In genomic region chr17:17041018-17041521, GRCh38 we compare ENCODE assay signal across 8 cellular contexts. TPM values are rescaled to one million over a fixed set of nuclear protein-coding genes. Genes with fewer than 3 reads are reported as not detected.
DNase-seq lines count a peak whose midpoint lies in the region; ATAC-seq and TF ChIP-seq lines count a peak whose summit lies in the region.

No MANE protein-coding gene starts in this region.

- no peak for DNase-seq in activated T-cell treated with anti-CD3 and anti-CD28 coated beads, Interleukin-2, amount 50 U/mL, for 24 hours
- DNase-seq in activated T-cell treated with anti-CD3 and anti-CD28 coated beads for 4 hours = no peak
- peak; percentile 83 for DNase-seq in RKO (ENCODE audit: low spot score)
- DNase-seq in esophagus squamous epithelium (lab: John Stamatoyannopoulos, UW) = no peak
- no peak for DNase-seq in osteocyte (ENCODE audit: extremely low spot score, unreplicated experiment)
- DNase-seq in NCI-H1930 (lab: John Stamatoyannopoulos, UW) = no peak

- H3K4me1 Mint-ChIP-seq in activated T-cell treated with anti-CD3 and anti-CD28 coated beads, Interleukin-2, amount 50 U/mL, for 24 hours (ENCODE audit: low read depth) = peaks cover 38% of the 10 kb centered on the region
- H3K4me1 Mint-ChIP-seq in osteocyte (ENCODE audit: unreplicated experiment) = peaks cover 47% of the 10 kb centered on the region

- peak overlapping the region in 1 of 4 donors; percentile 75 for H3K4me3 ChIP-seq in esophagus squamous epithelium

- H3K27ac Mint-ChIP-seq in activated T-cell treated with anti-CD3 and anti-CD28 coated beads, Interleukin-2, amount 50 U/mL, for 24 hours = no peak overlapping the region
- H3K27ac Mint-ChIP-seq in osteocyte (ENCODE audit: unreplicated experiment) = peak overlapping the region; percentile 71

- H3K36me3 ChIP-seq in esophagus squamous epithelium = no peaks in the 10 kb centered on the region

- peaks cover 20 to 68% (median 38%) of the 10 kb centered on the region in 3 donors for H3K4me1 ChIP-seq in esophagus squamous epithelium

- H3K27ac ChIP-seq in esophagus squamous epithelium = peak overlapping the region in 3 of 4 donors; percentile 77 to 93 (median 85)

- intact Hi-C loops in esophagus squamous epithelium (cut with DNase I) = no loop called here

- TF ChIP-seq CTCF in esophagus squamous epithelium (IDR thresholded peaks at IDR 0.05) = no peak
- no peak for TF ChIP-seq CTCF in osteocyte (IDR thresholded peaks at IDR 0.05)

- no peak for TF ChIP-seq POLR2A in esophagus squamous epithelium (IDR thresholded peaks at IDR 0.05)

- H3K27me3 ChIP-seq in esophagus squamous epithelium = no peaks in the 10 kb centered on the region

- ATAC-seq in HG03108 (IDR thresholded peaks at IDR 0.05; ENCODE audit: unreplicated experiment) (no peak), HG02759 (IDR thresholded peaks at IDR 0.05; ENCODE audit: unreplicated experiment) (no peak)

- WGBS in esophagus squamous epithelium, 2 donors = 51 to 52% methylated on average over 5 of the region's 5 CpGs

- H3K9me3 Mint-ChIP-seq in activated T-cell treated with anti-CD3 and anti-CD28 coated beads, Interleukin-2, amount 50 U/mL, for 24 hours = no peaks in the 10 kb centered on the region
- no peaks in the 10 kb centered on the region for H3K9me3 Mint-ChIP-seq in osteocyte (ENCODE audit: unreplicated experiment)

- H3K9me3 ChIP-seq in esophagus squamous epithelium = no peaks in the 10 kb centered on the region

- H3K4me3 Mint-ChIP-seq in activated T-cell treated with anti-CD3 and anti-CD28 coated beads, Interleukin-2, amount 50 U/mL, for 24 hours = peak overlapping the region; percentile 73
- peak overlapping the region; percentile 73 for H3K4me3 Mint-ChIP-seq in osteocyte (ENCODE audit: unreplicated experiment)

- H3K36me3 Mint-ChIP-seq in activated T-cell treated with anti-CD3 and anti-CD28 coated beads, Interleukin-2, amount 50 U/mL, for 24 hours (ENCODE audit: low read depth) = peaks cover 10% of the 10 kb centered on the region
- H3K36me3 Mint-ChIP-seq in osteocyte (ENCODE audit: unreplicated experiment) = no peaks in the 10 kb centered on the region

- H3K27me3 Mint-ChIP-seq in activated T-cell treated with anti-CD3 and anti-CD28 coated beads, Interleukin-2, amount 50 U/mL, for 24 hours = no peaks in the 10 kb centered on the region
- H3K27me3 Mint-ChIP-seq in osteocyte (ENCODE audit: unreplicated experiment) = no peaks in the 10 kb centered on the region

RNA-seq across cellular contexts. Expression of gene MPRIP, which starts 1.2 kb away (rescaled TPM):
- total RNA-seq in esophagus squamous epithelium = 100 to 1,000 TPM in 3 of 4 donors, 10 to 100 TPM in 1; 65.7 to 168 (median 147) TPM
- total RNA-seq in osteocyte = 206 and 209 TPM in 2 replicates
